In the genomic region with DNA sequence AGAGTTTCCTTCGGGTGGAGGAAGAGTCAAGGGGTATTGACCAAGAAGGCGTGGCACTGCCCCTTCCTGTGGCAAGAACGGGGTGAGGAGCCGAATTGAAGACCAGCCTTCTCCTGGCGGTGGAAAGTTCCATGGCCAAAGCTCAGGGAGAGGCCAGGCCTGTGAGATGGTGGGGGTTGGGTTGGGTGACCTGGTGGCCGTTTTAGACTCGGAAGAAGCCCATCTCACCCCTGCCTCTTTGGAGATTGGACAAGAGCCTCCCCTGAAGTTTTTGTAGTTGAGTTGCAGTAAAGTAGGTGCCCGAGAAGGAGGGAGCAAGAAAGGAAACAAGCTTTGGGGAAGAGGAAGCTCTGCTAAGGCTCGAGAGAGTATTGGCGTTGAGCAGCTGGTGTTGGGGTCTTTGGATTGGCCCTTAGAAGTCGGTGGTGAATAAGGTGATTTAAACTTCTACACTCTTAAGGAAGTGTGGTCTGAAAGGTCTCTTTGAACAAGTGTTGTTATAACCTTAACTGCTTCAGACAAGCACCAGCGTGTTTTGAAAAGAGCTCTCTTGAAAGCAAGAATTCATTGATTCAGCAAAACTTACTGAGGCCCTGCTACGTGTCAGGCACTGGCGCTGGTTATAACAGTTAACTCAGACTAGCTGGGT, we compare ENCODE assay signal across 8 cellular contexts. TPM values are rescaled to one million over a fixed set of nuclear protein-coding genes. Genes with fewer than 3 reads are reported as not detected.
A peak's percentile ranks its signal among the peaks of the same experiment; 100 is the strongest.
DNase-seq lines count a peak whose midpoint lies in the region; ATAC-seq and TF ChIP-seq lines count a peak whose summit lies in the region.

No MANE protein-coding gene starts in this region.

- peak overlapping the region; percentile 91 for H3K14ac ChIP-seq in neuronal stem cell (ENCODE audit: low read length)

- H3K4ac ChIP-seq in neuronal stem cell (ENCODE audit: low read length), result no peak overlapping the region

- H2BK15ac ChIP-seq in neuronal stem cell (ENCODE audit: low read length), result peak overlapping the region; percentile 99

- H3K4me1 ChIP-seq in GM23338 (ENCODE audit: insufficient read depth) (peaks cover 53% of the 10 kb centered on the region), RWPE2 (ENCODE audit: insufficient read depth, poor library complexity, severe bottlenecking) (peaks cover 32% of the 10 kb centered on the region), neuronal stem cell (ENCODE audit: control insufficient read depth in 2 of 2, insufficient read depth in 1 of 2, low read depth in 1 of 2, low read length in 2 of 2) (peaks cover 17 to 22% of the 10 kb centered on the region in 2 donors), gastroesophageal sphincter (peaks cover 0 to 16% (median 11%) of the 10 kb centered on the region in 3 donors)

- H3K9me2 ChIP-seq in GM23338 (ENCODE audit: insufficient read depth), result no peaks in the 10 kb centered on the region

- peaks cover 31% of the 10 kb centered on the region for H3F3A ChIP-seq in GM23338 (replicated peaks; ENCODE audit: low read depth)

- no peak overlapping the region for H3K9ac ChIP-seq in neuronal stem cell (ENCODE audit: low read depth, low read length, poor library complexity)

- TF ChIP-seq EP300 in gastroesophageal sphincter (IDR thresholded peaks at IDR 0.05), result no peak

- peaks cover 54% of the 10 kb centered on the region for H3K4me1 Mint-ChIP-seq in GM23338

- peak overlapping the region; percentile 95 for H3K4me3 Mint-ChIP-seq in GM23338

- peaks cover 20% of the 10 kb centered on the region for H3K27me3 Mint-ChIP-seq in GM23338 (ENCODE audit: insufficient read depth, low read depth, poor library complexity)

- H4K20me1 ChIP-seq in GM23338 (replicated peaks; ENCODE audit: insufficient read depth), result peaks cover 31% of the 10 kb centered on the region

- H3K79me1 ChIP-seq in neuronal stem cell (ENCODE audit: low read depth, low read length), result no peaks in the 10 kb centered on the region

- H3K79me2 ChIP-seq in GM23338 (replicated peaks; ENCODE audit: insufficient read depth), result peaks cover 55% of the 10 kb centered on the region

- H3K23ac ChIP-seq in neuronal stem cell (ENCODE audit: low read depth, low read length, poor library complexity), result no peak overlapping the region

- peak overlapping the region; percentile 18 for H2BK5ac ChIP-seq in neuronal stem cell (ENCODE audit: low read length)

- peak overlapping the region; percentile 99 for H3K4me2 ChIP-seq in GM23338
- peak overlapping the region; percentile 99 for H3K4me2 ChIP-seq in neuronal stem cell (ENCODE audit: insufficient read depth, low read length, poor library complexity, severe bottlenecking)

- ATAC-seq in GM23338 (peak; percentile 6), RWPE2 (ENCODE audit: low read depth) (peak; percentile 7; the same call in 1 of the 3 replicates), GM18520 (IDR thresholded peaks at IDR 0.05; ENCODE audit: unreplicated experiment) (no peak), gastroesophageal sphincter (no peak), GM19463 (IDR thresholded peaks at IDR 0.05; ENCODE audit: unreplicated experiment) (no peak)

- DNase-seq in GM23338 (ENCODE audit: low spot score) (peak; percentile 62), RWPE2 (ENCODE audit: low spot score) (no peak), erythroblast (lab: John Stamatoyannopoulos, UW) (peak; percentile 61 to 63), neuronal stem cell (ENCODE audit: low spot score) (no peak), cerebellar nuclear complex (lab: John Stamatoyannopoulos, UW) (no peak)

- peak overlapping the region; percentile 98 for H3K27ac ChIP-seq in GM23338 (ENCODE audit: low read depth)
- H3K27ac ChIP-seq in RWPE2 (ENCODE audit: poor library complexity, severe bottlenecking), result peak overlapping the region; percentile 87
- no peak overlapping the region for H3K27ac ChIP-seq in neuronal stem cell (replicated peaks; ENCODE audit: low read length)
- H3K27ac ChIP-seq in gastroesophageal sphincter, result peak overlapping the region in 2 of 4 donors; percentile 12 to 43

- WGBS in neuronal stem cell (ENCODE audit: extremely low coverage in 2 of 2, insufficient read length in 2 of 2, insufficient replicate concordance in 1 of 2), 2 donors, result no CpG with 5 or more reads among the region's 14 CpGs
- 66 to 80% methylated on average over 5 to 10 of the region's 14 CpGs for WGBS in gastroesophageal sphincter (ENCODE audit: low coverage in 1 of 2), 2 donors

- H2AK5ac ChIP-seq in neuronal stem cell (ENCODE audit: low read depth, low read length), result peak overlapping the region; percentile 20

- H3K27me3 ChIP-seq in GM23338 (ENCODE audit: insufficient read depth) (no peaks in the 10 kb centered on the region), RWPE2 (ENCODE audit: insufficient read depth, poor library complexity, severe bottlenecking) (no peaks in the 10 kb centered on the region), neuronal stem cell (ENCODE audit: control insufficient read depth in 3 of 3, insufficient read depth in 3 of 3, low read depth in 1 of 3, low read length in 3 of 3) (peaks cover 0 to 59% (median 2%) of the 10 kb centered on the region in 3 experiments), gastroesophageal sphincter (peaks cover 30% of the 10 kb centered on the region)

- H3K4me3 ChIP-seq in GM23338 (peak overlapping the region; percentile 96), RWPE2 (ENCODE audit: severe bottlenecking) (peak overlapping the region; percentile 68), neuronal stem cell (ENCODE audit: low read length in 2 of 2) (peak overlapping the region in 1 of 2 donors; percentile 92), gastroesophageal sphincter (peak overlapping the region in 1 of 2 donors; percentile 57)

- TF ChIP-seq CTCF in GM23338 (conservative IDR thresholded peaks at IDR 0.05; ENCODE audit: low read depth in 2 of 2), result no peak
- TF ChIP-seq CTCF in RWPE2 (IDR thresholded peaks at IDR 0.05; ENCODE audit: poor library complexity, severe bottlenecking), result no peak
- TF ChIP-seq CTCF in gastroesophageal sphincter (IDR thresholded peaks at IDR 0.05), result no peak

- H3K27ac Mint-ChIP-seq in GM23338, result peak overlapping the region; percentile 96

- TF ChIP-seq POLR2A in erythroblast (IDR thresholded peaks at IDR 0.05; ENCODE audit: low read length) (no peak), gastroesophageal sphincter (IDR thresholded peaks at IDR 0.05) (no peak)

- H4K8ac ChIP-seq in neuronal stem cell (ENCODE audit: low read depth, low read length), result peak overlapping the region; percentile 25

- no peak overlapping the region for H2BK12ac ChIP-seq in neuronal stem cell (ENCODE audit: low read length)

- peak overlapping the region; percentile 98 for H3K18ac ChIP-seq in neuronal stem cell (ENCODE audit: low read length)

- H3K36me3 ChIP-seq in GM23338 (ENCODE audit: insufficient read depth), result no peaks in the 10 kb centered on the region
- peaks cover 7% of the 10 kb centered on the region for H3K36me3 ChIP-seq in RWPE2 (ENCODE audit: low read depth)
- H3K36me3 ChIP-seq in neuronal stem cell (replicated peaks in 1 of 2; ENCODE audit: control insufficient read depth in 2 of 2, insufficient read depth in 2 of 2, low read length in 2 of 2), result no peaks in the 10 kb centered on the region
- H3K36me3 ChIP-seq in gastroesophageal sphincter, result no peaks in the 10 kb centered on the region

- H2AFZ ChIP-seq in GM23338, result no peak overlapping the region
- H2AFZ ChIP-seq in neuronal stem cell (ENCODE audit: low read length), result peak overlapping the region; percentile 91

- H3K9me3 ChIP-seq in RWPE2 (ENCODE audit: severe bottlenecking) (no peaks in the 10 kb centered on the region), neuronal stem cell (replicated peaks in 1 of 2; ENCODE audit: control insufficient read depth in 2 of 2, insufficient read depth in 1 of 2, low read depth in 1 of 2, low read length in 2 of 2) (no peaks in the 10 kb centered on the region), gastroesophageal sphincter (no peaks in the 10 kb centered on the region)

- H3K36me3 Mint-ChIP-seq in GM23338 (ENCODE audit: low read depth), result peaks cover 5% of the 10 kb centered on the region; the same call in 2 of the 3 replicates

- H3K9me3 Mint-ChIP-seq in GM23338, result no peaks in the 10 kb centered on the region

- H2BK120ac ChIP-seq in neuronal stem cell (ENCODE audit: low read depth, low read length), result no peak overlapping the region

- H4K91ac ChIP-seq in neuronal stem cell (ENCODE audit: low read depth, low read length, poor library complexity), result no peak overlapping the region

RNA-seq across cellular contexts. Expression of gene SPINT2, which starts 1.0 kb away (rescaled TPM):
- total RNA-seq in GM23338 (2014; rRNA removed; shearing (Covaris generic)), result 382 and 468 TPM in 2 replicates
- polyA plus RNA-seq in GM23338 (2016; fragmentation: Nextera tagmentation; extraction: Ambion mirVana), result 298 and 319 TPM in 2 replicates
- polyA plus RNA-seq in neuronal stem cell (2013, experiment 1 of 2), result 42.1 TPM
- 42.3 TPM for polyA plus RNA-seq in neuronal stem cell (2013, experiment 2 of 2)
- total RNA-seq in gastroesophageal sphincter, result 10 to 100 TPM in 2 of 4 donors, 1 to 10 TPM in 2; 2.1 to 51.7 (median 10.9) TPM

RNA-seq across cellular contexts. Expression of gene PPP1R14A, which starts 9.2 kb away (rescaled TPM):
- 9.4 and 14.5 TPM in 2 replicates for total RNA-seq in GM23338 (2014; rRNA removed; shearing (Covaris generic))
- polyA plus RNA-seq in GM23338 (2016; fragmentation: Nextera tagmentation; extraction: Ambion mirVana), result 76.2 and 77.5 TPM in 2 replicates
- polyA plus RNA-seq in neuronal stem cell (2013, experiment 1 of 2), result 8.9 TPM
- 8.3 TPM for polyA plus RNA-seq in neuronal stem cell (2013, experiment 2 of 2)
- 100 to 1,000 TPM; 226 to 468 (median 332) TPM for total RNA-seq in gastroesophageal sphincter

RNA-seq across cellular contexts. Expression of gene C19orf33, which starts 38.7 kb away (rescaled TPM):
- total RNA-seq in GM23338 (2014; rRNA removed; shearing (Covaris generic)), result 26.7 and 58.9 TPM in 2 replicates
- polyA plus RNA-seq in GM23338 (2016; fragmentation: Nextera tagmentation; extraction: Ambion mirVana), result 72.2 and 95.5 TPM in 2 replicates
- not detected for polyA plus RNA-seq in neuronal stem cell (2013, experiment 1 of 2)
- polyA plus RNA-seq in neuronal stem cell (2013, experiment 2 of 2), result not detected
- total RNA-seq in gastroesophageal sphincter, result 10 to 100 TPM in 1 of 4 donors, 1 to 10 TPM in 2, not detected in 1; 4.7 to 48.7 (median 7.9) TPM

RNA-seq across cellular contexts. Expression of gene DPF1, which starts 41.3 kb away (rescaled TPM):
- 8.3 and 11.7 TPM in 2 replicates for total RNA-seq in GM23338 (2014; rRNA removed; shearing (Covaris generic))
- polyA plus RNA-seq in GM23338 (2016; fragmentation: Nextera tagmentation; extraction: Ambion mirVana), result 7.9 and 8.3 TPM in 2 replicates
- polyA plus RNA-seq in neuronal stem cell (2013, experiment 1 of 2), result 8.0 TPM
- 7.2 TPM for polyA plus RNA-seq in neuronal stem cell (2013, experiment 2 of 2)
- not detected for total RNA-seq in gastroesophageal sphincter

RNA-seq across cellular contexts. Expression of gene YIF1B, which starts 50.4 kb away (rescaled TPM):
- 102 and 106 TPM in 2 replicates for total RNA-seq in GM23338 (2014; rRNA removed; shearing (Covaris generic))
- 82.8 and 88.0 TPM in 2 replicates for polyA plus RNA-seq in GM23338 (2016; fragmentation: Nextera tagmentation; extraction: Ambion mirVana)
- polyA plus RNA-seq in neuronal stem cell (2013, experiment 1 of 2), result 67.9 TPM
- polyA plus RNA-seq in neuronal stem cell (2013, experiment 2 of 2), result 67.6 TPM
- total RNA-seq in gastroesophageal sphincter, result 10 to 100 TPM; 14.0 to 20.7 (median 17.1) TPM

Comparison
In these comparisons a context has a peak if more than half of its experiments do, and no peak if none do; other contexts are left out.
1. ATAC-seq: peak in GM23338 (single experiment) and RWPE2 (single experiment); none in GM18520 (single experiment), gastroesophageal sphincter (single experiment) and GM19463 (single experiment).
2. DNase-seq: peak in GM23338 (single experiment) and erythroblast (2 of 2); none in RWPE2 (single experiment), neuronal stem cell (single experiment) and cerebellar nuclear complex (0 of 2).
3. RNA of gene PPP1R14A, which starts 9.2 kb away (total RNA-seq): 226 to 468 TPM in gastroesophageal sphincter; 9.4 to 14.5 TPM in GM23338; every median in the first group is over 10 times any median in the second.